In genomic region chr6:119355890-119356289, GRCh38 we compare ENCODE assay signal across 25 cellular contexts.
"Had no signal": no experiment of that assay in that cellular context is flagged by ENCODE, and none has a peak within 500 bp of the region (broad histone marks: within the 10 kb centered on the region; RNA-seq: fewer than 3 reads in every experiment).

No MANE protein-coding gene starts in this region.

- H3K4me1 ChIP-seq: breast epithelium, prostate gland had no signal

- H3K9me3 Mint-ChIP-seq: activated naive CD4-positive, alpha-beta T cell treated with anti-CD3 and anti-CD28 coated beads, Interleukin-2, amount 50 U/mL, for 24 hours; activated naive CD8-positive, alpha-beta T cell treated with anti-CD3 and anti-CD28 coated beads, Interleukin-2, amount 50 U/mL, for 24 hours; activated T-helper 2 cell treated with anti-CD3 and anti-CD28 coated beads, Interferon-gamma antibody, Interleukin-2, Interleukin-4, amounts not matched to agents 10 μg/mL and 5 μg/mL and 100 μg/mL, durations not matched to agents 14 hours and 24 hours and 36 hours; mesothelial cell of epicardium; naive B cell; stimulated activated naive CD8-positive, alpha-beta T cell treated with anti-CD3 and anti-CD28 coated beads, Interleukin-15, Interleukin-2, amounts not matched to agents 100 ng/mL and 50 ng/mL, for 24 hours had no signal

- H3K9me3 ChIP-seq: breast epithelium, esophagus squamous epithelium, ovary, prostate gland, thyroid gland had no signal

- H3K4me3 Mint-ChIP-seq: activated CD4-positive, alpha-beta T cell treated with anti-CD3 and anti-CD28 coated beads for 36 hours; activated CD8-positive, alpha-beta memory T cell treated with anti-CD3 and anti-CD28 coated beads, Interleukin-2, amount 10 ng/mL, durations not matched to agents 7 days and 5 days; activated CD8-positive, alpha-beta T cell treated with anti-CD3 and anti-CD28 coated beads, Interleukin-2, amount 10 ng/mL, durations not matched to agents 7 days and 5 days; activated naive CD4-positive, alpha-beta T cell treated with anti-CD3 and anti-CD28 coated beads, Interleukin-2, amount 50 U/mL, for 24 hours; activated naive CD8-positive, alpha-beta T cell treated with anti-CD3 and anti-CD28 coated beads, Interleukin-2, amount 50 U/mL, for 24 hours; mesothelial cell of epicardium; stimulated activated naive CD8-positive, alpha-beta T cell treated with anti-CD3 and anti-CD28 coated beads, Interleukin-15, Interleukin-2, amounts not matched to agents 100 ng/mL and 50 ng/mL, for 24 hours had no signal

- ATAC-seq: activated CD4-positive, alpha-beta T cell treated with anti-CD3 and anti-CD28 coated beads for 36 hours; activated CD8-positive, alpha-beta memory T cell treated with anti-CD3 and anti-CD28 coated beads, Interleukin-2, amount 10 ng/mL, durations not matched to agents 7 days and 5 days; activated CD8-positive, alpha-beta T cell treated with anti-CD3 and anti-CD28 coated beads, Interleukin-2, amount 10 ng/mL, durations not matched to agents 7 days and 5 days; activated naive CD8-positive, alpha-beta T cell treated with anti-CD3 and anti-CD28 coated beads, Interleukin-2, amount 50 U/mL, for 24 hours had no signal

- H3K27me3 Mint-ChIP-seq: activated CD4-positive, alpha-beta T cell treated with anti-CD3 and anti-CD28 coated beads for 36 hours; activated CD8-positive, alpha-beta memory T cell treated with anti-CD3 and anti-CD28 coated beads, Interleukin-2, amount 10 ng/mL, durations not matched to agents 7 days and 5 days; activated naive CD4-positive, alpha-beta T cell treated with anti-CD3 and anti-CD28 coated beads, Interleukin-2, amount 50 U/mL, for 24 hours; activated naive CD8-positive, alpha-beta T cell treated with anti-CD3 and anti-CD28 coated beads, Interleukin-2, amount 50 U/mL, for 24 hours; naive B cell; stimulated activated naive CD8-positive, alpha-beta T cell treated with anti-CD3 and anti-CD28 coated beads, Interleukin-15, Interleukin-2, amounts not matched to agents 100 ng/mL and 50 ng/mL, for 24 hours had no signal

- H3K27ac Mint-ChIP-seq: activated CD4-positive, alpha-beta T cell treated with anti-CD3 and anti-CD28 coated beads for 36 hours; activated CD8-positive, alpha-beta memory T cell treated with anti-CD3 and anti-CD28 coated beads, Interleukin-2, amount 10 ng/mL, durations not matched to agents 7 days and 5 days; activated CD8-positive, alpha-beta T cell treated with anti-CD3 and anti-CD28 coated beads, Interleukin-2, amount 10 ng/mL, durations not matched to agents 7 days and 5 days; activated naive CD4-positive, alpha-beta T cell treated with anti-CD3 and anti-CD28 coated beads, Interleukin-2, amount 50 U/mL, for 24 hours; activated naive CD8-positive, alpha-beta T cell treated with anti-CD3 and anti-CD28 coated beads, Interleukin-2, amount 50 U/mL, for 24 hours; activated T-helper 2 cell treated with anti-CD3 and anti-CD28 coated beads, Interferon-gamma antibody, Interleukin-2, Interleukin-4, amounts not matched to agents 10 μg/mL and 5 μg/mL and 100 μg/mL, durations not matched to agents 14 hours and 24 hours and 36 hours; stimulated activated naive CD8-positive, alpha-beta T cell treated with anti-CD3 and anti-CD28 coated beads, Interleukin-15, Interleukin-2, amounts not matched to agents 100 ng/mL and 50 ng/mL, for 24 hours had no signal

- H3K27ac ChIP-seq: breast epithelium, epithelial cell of prostate, ovary, prostate gland, thyroid gland had no signal

- H3K36me3 Mint-ChIP-seq: activated naive CD4-positive, alpha-beta T cell treated with anti-CD3 and anti-CD28 coated beads, Interleukin-2, amount 50 U/mL, for 24 hours; mesothelial cell of epicardium; naive B cell had no signal

- FAIRE-seq: endometrium had no signal

- H3K4me3 ChIP-seq: breast epithelium, esophagus squamous epithelium, ovary, prostate gland, thyroid gland had no signal

- H3K27me3 ChIP-seq: breast epithelium, esophagus squamous epithelium, ovary, thyroid gland had no signal

- H3K36me3 ChIP-seq: breast epithelium, esophagus squamous epithelium, ovary, prostate gland, thyroid gland had no signal

- DNase-seq: activated CD4-positive, alpha-beta T cell treated with anti-CD3 and anti-CD28 coated beads for 36 hours; activated CD4-positive, CD25-positive, alpha-beta regulatory T cell; activated CD8-positive, alpha-beta memory T cell treated with anti-CD3 and anti-CD28 coated beads, Interleukin-2, amount 10 ng/mL, durations not matched to agents 7 days and 5 days; activated CD8-positive, alpha-beta T cell treated with anti-CD3 and anti-CD28 coated beads, Interleukin-2, amount 10 ng/mL, durations not matched to agents 7 days and 5 days; activated naive CD8-positive, alpha-beta T cell treated with anti-CD3 and anti-CD28 coated beads, Interleukin-2, amount 50 U/mL, for 24 hours; activated T-cell treated with anti-CD3 and anti-CD28 coated beads, Interleukin-2, amount 50 U/mL, for 48 hours; central memory CD4-positive, alpha-beta T cell; dermis blood vessel endothelial cell; effector CD4-positive, alpha-beta T cell; esophagus squamous epithelium; foreskin melanocyte; islet precursor cell; left cardiac atrium; ovary; stimulated activated CD4-positive, alpha-beta T cell treated with anti-CD3 and anti-CD28 coated beads, Interleukin-2, amount 100 ng/mL, for 48 hours; thyroid gland had no signal
